15 cellular contexts compared by ENCODE assay signal in genomic region chr4:146389561-146389960, GRCh38.
DNase-seq lines count a peak whose midpoint lies in the region; ATAC-seq and TF ChIP-seq lines count a peak whose summit lies in the region.
"Had no signal": no experiment of that assay in that cellular context is flagged by ENCODE, and none has a peak within 500 bp of the region (broad histone marks: within the 10 kb centered on the region; RNA-seq: fewer than 3 reads in every experiment).

No MANE protein-coding gene starts in this region.

- H3K36me3 Mint-ChIP-seq in HFFc6 (ENCODE audit: low read depth) = no peaks in the 10 kb centered on the region

- no peaks in the 10 kb centered on the region for H3K27me3 Mint-ChIP-seq in HFFc6 (ENCODE audit: insufficient read depth)

- TF ChIP-seq CTCF in HFFc6 (IDR thresholded peaks at IDR 0.05) = no peak

- H3K9me3 Mint-ChIP-seq in HFFc6 = no peaks in the 10 kb centered on the region
- H3K9me3 Mint-ChIP-seq: CD8-positive, alpha-beta T cell; H9 had no signal

- H3K4me3 Mint-ChIP-seq in HFFc6 = no peak overlapping the region
- H3K4me3 Mint-ChIP-seq: CD8-positive, alpha-beta T cell; H9 had no signal

- H3K27ac Mint-ChIP-seq in HFFc6 = no peak overlapping the region; the same call in 1 of the 2 replicates
- H3K27ac Mint-ChIP-seq: CD8-positive, alpha-beta T cell; H9 had no signal

- no peak for ATAC-seq in HG02623 (IDR thresholded peaks at IDR 0.05; ENCODE audit: unreplicated experiment)
- no peak for ATAC-seq in HG02981 (IDR thresholded peaks at IDR 0.05; ENCODE audit: unreplicated experiment)
- ATAC-seq: A549; CD8-positive, alpha-beta T cell; K562 had no signal

- DNase-seq in EL = peak; percentile 39
- DNase-seq in HFFc6 = peak; percentile 67
- peak; percentile 58 for DNase-seq in islet precursor cell
- DNase-seq in AML-193 (lab: John Stamatoyannopoulos, UW) = no peak
- DNase-seq in mesenteric fat pad (ENCODE audit: low spot score) = no peak
- DNase-seq: Calu3; CD8-positive, alpha-beta T cell; DMS79 treated with DMSO at 0.1 percent for 48 hours; GDM1; H9; IMR-90 had no signal

- peaks cover 16% of the 10 kb centered on the region for H3K4me1 Mint-ChIP-seq in HFFc6 (ENCODE audit: low read depth)

Comparison
In these comparisons a context has a peak if more than half of its experiments do, and no peak if none do; other contexts are left out.
1. DNase-seq: peak in EL (single experiment), HFFc6 (single experiment) and islet precursor cell (single experiment); none in AML-193 (0 of 2) and mesenteric fat pad (single experiment).